In the genomic region with DNA sequence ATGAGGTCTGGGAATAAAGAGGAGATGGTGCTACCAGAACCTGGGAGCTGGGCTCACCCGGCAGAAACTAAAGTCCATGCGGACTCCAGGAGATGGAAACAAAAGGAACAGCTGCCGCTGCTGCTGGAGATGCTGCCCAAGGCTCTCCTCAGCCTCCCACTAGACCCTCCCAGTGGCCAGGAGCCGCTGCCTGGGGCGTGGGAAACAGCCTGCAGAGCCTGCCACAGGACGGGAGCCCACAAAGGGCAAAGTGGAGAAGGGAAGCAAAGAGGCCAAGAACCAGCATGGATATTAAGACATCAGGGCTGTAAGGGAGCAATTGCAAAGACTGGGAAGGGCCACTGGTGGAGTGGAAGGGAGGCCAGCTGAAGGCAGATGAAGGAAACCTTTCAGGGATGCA, we compare ENCODE assay signal across 27 cellular contexts.
"Had no signal": no experiment of that assay in that cellular context is flagged by ENCODE, and none has a peak within 500 bp of the region (broad histone marks: within the 10 kb centered on the region; RNA-seq: fewer than 3 reads in every experiment).

No MANE protein-coding gene starts in this region.

- H3K27ac ChIP-seq: breast epithelium, esophagus muscularis mucosa, foreskin keratinocyte, heart right ventricle, thoracic aorta, uterus, WERI-Rb-1 had no signal

- H3K9me3 Mint-ChIP-seq: natural killer cell had no signal

- H3K36me3 Mint-ChIP-seq: activated CD4-positive, alpha-beta memory T cell treated with anti-CD3 and anti-CD28 coated beads for 36 hours; natural killer cell had no signal

- H3K4me3 ChIP-seq: breast epithelium, esophagus muscularis mucosa, heart right ventricle, thoracic aorta, uterus had no signal

- H3K4me1 ChIP-seq: breast epithelium, uterus had no signal

- H3K27me3 Mint-ChIP-seq: activated CD4-positive, alpha-beta memory T cell treated with anti-CD3 and anti-CD28 coated beads for 36 hours; activated CD4-positive, alpha-beta T cell treated with anti-CD3 and anti-CD28 coated beads, Interleukin-2, amount 10 ng/mL, durations not matched to agents 24 days and 14 days; dendritic cell treated with granulocyte-macrophage colony-stimulating factor and Interleukin-4, amounts not matched to agents 40 ng/mL and 50 ng/mL, for 4 days; type B pancreatic cell had no signal

- H3K27ac Mint-ChIP-seq: activated CD4-positive, alpha-beta memory T cell treated with anti-CD3 and anti-CD28 coated beads for 36 hours; activated CD4-positive, alpha-beta T cell treated with anti-CD3 and anti-CD28 coated beads, Interleukin-2, amount 10 ng/mL, durations not matched to agents 24 days and 14 days; activated T-cell treated with anti-CD3 and anti-CD28 coated beads, Interleukin-2, amount 50 U/mL, for 72 hours; dendritic cell treated with granulocyte-macrophage colony-stimulating factor and Interleukin-4, amounts not matched to agents 40 ng/mL and 50 ng/mL, for 4 days; mesothelial cell of epicardium; natural killer cell; T-helper 1 cell treated with Interleukin-12 subunit alpha and Interleukin-12 subunit beta and Interleukin-4 antibody, amounts not matched to agents 30 μg/mL and 1 μg/mL, for 36 hours; type B pancreatic cell had no signal

- H3K4me1 Mint-ChIP-seq: mesothelial cell of epicardium had no signal

- H3K4me3 Mint-ChIP-seq: activated CD4-positive, alpha-beta memory T cell treated with anti-CD3 and anti-CD28 coated beads for 36 hours; activated CD4-positive, alpha-beta T cell treated with anti-CD3 and anti-CD28 coated beads, Interleukin-2, amount 10 ng/mL, durations not matched to agents 24 days and 14 days; activated T-cell treated with anti-CD3 and anti-CD28 coated beads, Interleukin-2, amount 50 U/mL, for 72 hours; dendritic cell treated with granulocyte-macrophage colony-stimulating factor and Interleukin-4, amounts not matched to agents 40 ng/mL and 50 ng/mL, for 4 days; mesothelial cell of epicardium; natural killer cell; T-helper 1 cell treated with Interleukin-12 subunit alpha and Interleukin-12 subunit beta and Interleukin-4 antibody, amounts not matched to agents 30 μg/mL and 1 μg/mL, for 36 hours; type B pancreatic cell had no signal

- H3K36me3 ChIP-seq: breast epithelium, esophagus muscularis mucosa, heart right ventricle, thoracic aorta, uterus, WERI-Rb-1 had no signal

- H3K27me3 ChIP-seq: breast epithelium, esophagus muscularis mucosa, foreskin keratinocyte, heart right ventricle, uterus had no signal

- H3K9me3 ChIP-seq: breast epithelium, esophagus muscularis mucosa, thoracic aorta, uterus had no signal

- DNase-seq: activated CD4-positive, alpha-beta memory T cell treated with anti-CD3 and anti-CD28 coated beads for 36 hours; activated CD4-positive, alpha-beta T cell treated with anti-CD3 and anti-CD28 coated beads, Interleukin-2, amount 10 ng/mL, durations not matched to agents 24 days and 14 days; activated CD4-positive, CD25-positive, alpha-beta regulatory T cell treated with anti-CD3 and anti-CD28 coated beads, Interleukin-2, amount 50 U/mL, for 72 hours; activated effector memory CD4-positive, alpha-beta T cell treated with Interleukin-2 at 50 U/mL for 16 hours; activated naive CD4-positive, alpha-beta T cell treated with Interleukin-2 at 50 U/mL for 16 hours; activated T-cell treated with anti-CD3 and anti-CD28 coated beads for 4 hours; activated T-cell treated with anti-CD3 and anti-CD28 coated beads, Interleukin-2, amount 50 U/mL, for 72 hours; amygdala; central memory CD4-positive, alpha-beta T cell; effector CD4-positive, alpha-beta T cell; foreskin keratinocyte; heart right ventricle; natural killer cell; posterior cingulate gyrus; right cardiac atrium; stimulated activated CD4-positive, alpha-beta T cell treated with anti-CD3 and anti-CD28 coated beads, Interleukin-2, amount 100 ng/mL, for 48 hours; stimulated activated naive CD8-positive, alpha-beta T cell treated with anti-CD3 and anti-CD28 coated beads, Interleukin-15, Interleukin-2, amounts not matched to agents 100 U/mL and 50 U/mL, for 24 hours; T1000; uterus; WERI-Rb-1 had no signal

- ATAC-seq: activated T-cell treated with anti-CD3 and anti-CD28 coated beads, Interleukin-2, amount 50 U/mL, for 72 hours; foreskin keratinocyte; heart right ventricle; natural killer cell; right cardiac atrium; stimulated activated naive CD8-positive, alpha-beta T cell treated with anti-CD3 and anti-CD28 coated beads, Interleukin-15, Interleukin-2, amounts not matched to agents 100 U/mL and 50 U/mL, for 24 hours had no signal
